12 cellular contexts compared by ENCODE assay signal in the genomic region with DNA sequence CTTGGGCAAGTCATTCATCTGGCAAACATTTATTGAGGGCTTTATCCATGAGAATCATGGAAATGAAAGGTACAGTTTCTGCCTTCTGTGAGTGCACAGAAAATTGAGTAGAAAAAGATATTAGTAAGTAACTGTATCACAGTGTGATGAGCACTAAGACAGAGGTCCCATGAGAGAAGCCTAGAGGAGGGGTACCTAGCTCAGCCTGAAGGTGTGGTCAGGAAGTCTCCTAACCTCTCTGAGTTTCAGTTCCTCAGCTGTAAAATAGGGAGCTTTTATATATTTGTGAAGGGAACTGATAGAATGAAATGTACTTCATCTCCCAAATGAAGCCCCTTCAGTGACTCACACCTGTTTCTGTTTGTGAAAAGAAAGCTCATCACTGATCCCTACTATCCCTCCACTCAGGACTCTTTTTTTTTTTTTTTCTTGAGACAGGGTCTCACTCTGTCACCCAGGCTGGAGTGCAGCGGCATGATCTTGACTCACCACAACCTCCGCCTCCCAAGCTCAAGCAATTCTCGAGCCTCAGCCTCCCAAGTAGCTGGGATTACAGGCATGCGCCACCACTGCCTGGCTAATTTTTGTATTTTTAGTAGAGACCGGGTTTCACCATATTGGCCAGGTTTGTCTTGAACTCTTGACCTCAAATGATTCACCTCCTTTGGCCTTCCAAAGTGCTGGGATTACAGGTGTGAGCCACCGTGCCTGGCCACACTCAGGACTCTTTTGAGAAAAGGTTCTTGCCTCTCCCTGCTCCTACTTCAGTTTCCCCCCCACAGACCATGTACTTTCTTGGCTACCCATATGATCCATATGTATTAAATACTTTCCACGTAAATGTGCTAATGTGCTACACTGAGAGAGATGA.
A peak's percentile ranks its signal among the peaks of the same experiment; 100 is the strongest.
DNase-seq lines count a peak whose midpoint lies in the region; ATAC-seq and TF ChIP-seq lines count a peak whose summit lies in the region.
"Had no signal": no experiment of that assay in that cellular context is flagged by ENCODE, and none has a peak within 500 bp of the region (broad histone marks: within the 10 kb centered on the region; RNA-seq: fewer than 3 reads in every experiment).

No MANE protein-coding gene starts in this region.

- CTCF ChIA-PET in RWPE1 (lab: Yijun Ruan, JAX): no interaction called here

- peaks cover 15% of the 10 kb centered on the region for H3K36me3 Mint-ChIP-seq in activated naive CD8-positive, alpha-beta T cell treated with anti-CD3 and anti-CD28 coated beads, Interleukin-2, amount 10 ng/mL, durations not matched to agents 7 days and 5 days

- peak; percentile 47 for DNase-seq in GM20000 (ENCODE audit: low spot score)
- no peak for DNase-seq in activated naive CD8-positive, alpha-beta T cell treated with anti-CD3 and anti-CD28 coated beads, Interleukin-2, amount 10 ng/mL, durations not matched to agents 7 days and 5 days
- no peak for DNase-seq in OCI-M2 (lab: John Stamatoyannopoulos, UW; ENCODE audit: unreplicated experiment)
- DNase-seq in anterior cingulate cortex (lab: John Stamatoyannopoulos, UW): no peak
- no peak for DNase-seq in RWPE1 (ENCODE audit: low spot score)
- no peak for DNase-seq in NCI-H226
- DNase-seq: activated CD4-positive, alpha-beta T cell treated with anti-CD3 and anti-CD28 coated beads, Interleukin-2, amount 50 U/mL, for 48 hours; OCI-M1 had no signal

- no peak for TF ChIP-seq CTCF in GM20000 (IDR thresholded peaks at IDR 0.05; ENCODE audit: extremely low read depth, missing control alignments)
- TF ChIP-seq CTCF in RWPE1 (conservative IDR thresholded peaks at IDR 0.05; ENCODE audit: low read depth): no peak

- H3K27me3 Mint-ChIP-seq in activated naive CD8-positive, alpha-beta T cell treated with anti-CD3 and anti-CD28 coated beads, Interleukin-2, amount 10 ng/mL, durations not matched to agents 7 days and 5 days: no peaks in the 10 kb centered on the region

- H3K9me3 Mint-ChIP-seq in activated naive CD8-positive, alpha-beta T cell treated with anti-CD3 and anti-CD28 coated beads, Interleukin-2, amount 10 ng/mL, durations not matched to agents 7 days and 5 days: peaks cover 7% of the 10 kb centered on the region

- peak overlapping the region; percentile 84 for H3K27ac Mint-ChIP-seq in activated naive CD8-positive, alpha-beta T cell treated with anti-CD3 and anti-CD28 coated beads, Interleukin-2, amount 10 ng/mL, durations not matched to agents 7 days and 5 days

- peaks cover 63% of the 10 kb centered on the region for H3K4me1 Mint-ChIP-seq in activated naive CD8-positive, alpha-beta T cell treated with anti-CD3 and anti-CD28 coated beads, Interleukin-2, amount 10 ng/mL, durations not matched to agents 7 days and 5 days

- ATAC-seq in GM18502 (IDR thresholded peaks at IDR 0.05; ENCODE audit: poor library complexity, unreplicated experiment) (peak; percentile 74), HG03108 (IDR thresholded peaks at IDR 0.05; ENCODE audit: unreplicated experiment) (peak; percentile 51)
- ATAC-seq in activated naive CD8-positive, alpha-beta T cell treated with anti-CD3 and anti-CD28 coated beads, Interleukin-2, amount 10 ng/mL, durations not matched to agents 7 days and 5 days (ENCODE audit: low read depth): peak; percentile 34
- ATAC-seq: HepG2 had no signal

- H3K4me3 Mint-ChIP-seq in activated naive CD8-positive, alpha-beta T cell treated with anti-CD3 and anti-CD28 coated beads, Interleukin-2, amount 10 ng/mL, durations not matched to agents 7 days and 5 days: peak overlapping the region; percentile 29

- no peak overlapping the region for H3K27ac ChIP-seq in RWPE1
- H3K27ac ChIP-seq: cardiac muscle cell had no signal

- POLR2A ChIA-PET in activated naive CD8-positive, alpha-beta T cell treated with anti-CD3 and anti-CD28 coated beads, Interleukin-2, amount 10 ng/mL, durations not matched to agents 7 days and 5 days (lab: Charles Lee): interaction anchor here (0.6 to 4.9 kb wide), 10 partner anchors 8 to 152 kb away, joined by 3 to 37 read pairs (median 5); a partner anchor contains a TSS
- POLR2A ChIA-PET in RWPE1 (lab: Yijun Ruan, JAX; ENCODE audit: low non-redundant PET): no interaction called here
